12 cellular contexts compared by ENCODE assay signal in the genomic region with DNA sequence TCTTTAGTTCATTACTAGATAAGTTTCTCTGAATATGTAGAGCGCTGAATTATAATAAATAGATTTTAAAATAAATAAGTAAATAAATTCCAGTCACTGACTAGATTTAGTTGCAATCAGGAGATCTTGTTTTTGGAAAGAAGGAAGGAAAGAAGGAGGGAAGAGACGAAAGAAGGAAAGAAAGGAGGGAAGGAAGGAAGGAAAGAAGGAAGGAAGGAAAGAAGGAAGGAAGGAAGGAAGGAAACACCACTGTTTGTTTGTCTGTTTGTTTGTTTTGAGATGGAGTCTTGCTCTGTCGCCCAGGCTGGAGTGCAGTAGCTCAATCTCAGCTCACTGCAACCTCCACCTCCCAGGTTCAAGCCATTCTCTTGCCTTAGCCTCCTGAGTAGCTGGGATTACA. TPM values are rescaled to one million over a fixed set of nuclear protein-coding genes. Genes with fewer than 3 reads are reported as not detected.
DNase-seq lines count a peak whose midpoint lies in the region; TF ChIP-seq lines count a peak whose summit lies in the region.
"Not testable (repeated sequence)": the region's sequence is repeated elsewhere in the genome, so short reads cannot be mapped to it uniquely, and the experiment has no call there.
"Had no signal": no experiment of that assay in that cellular context is flagged by ENCODE, and none has a peak within 500 bp of the region (broad histone marks: within the 10 kb centered on the region; RNA-seq: fewer than 3 reads in every experiment).

No MANE protein-coding gene starts in this region.

- not testable (repeated sequence) for H3K9ac ChIP-seq in neural progenitor cell

- peaks cover 11% of the 10 kb centered on the region for H3K27me3 Mint-ChIP-seq in glutamatergic neuron (ENCODE audit: unreplicated experiment)
- H3K27me3 Mint-ChIP-seq in neural progenitor cell (ENCODE audit: insufficient read depth, low read depth): peaks cover 64% of the 10 kb centered on the region

- TF ChIP-seq CTCF in HEK293 (tag by site-specific recombination; IDR thresholded peaks at IDR 0.05); glutamatergic neuron (IDR thresholded peaks at IDR 0.05; ENCODE audit: partially characterized antibody, unreplicated experiment); neural progenitor cell (IDR thresholded peaks at IDR 0.05): not testable (repeated sequence)

- CTCF ChIA-PET in HEK293 (lab: Yijun Ruan, JAX): interaction anchor here (1.3 to 2.4 kb wide), 3 partner anchors 8 to 66 kb away, joined by 4 to 17 read pairs (median 6); no protein-coding TSS in a partner anchor

- H3K4me1 Mint-ChIP-seq in glutamatergic neuron (ENCODE audit: low read depth, unreplicated experiment): peaks cover 30% of the 10 kb centered on the region
- H3K4me1 Mint-ChIP-seq in neural progenitor cell: peaks cover 55% of the 10 kb centered on the region

- H3K4me1 ChIP-seq in HEK293 (ENCODE audit: control insufficient read depth, insufficient read depth, low read length): not testable (repeated sequence)
- peaks cover 39% of the 10 kb centered on the region for H3K4me1 ChIP-seq in neural progenitor cell

- not testable (repeated sequence) for H3K27ac Mint-ChIP-seq in glutamatergic neuron (ENCODE audit: unreplicated experiment); neural progenitor cell

- POLR2A ChIA-PET in HEK293 (lab: Yijun Ruan, JAX): not testable (repeated sequence)

- H3K4me3 ChIP-seq in HEK293 (ENCODE audit: low read depth, low read length); neural progenitor cell: not testable (repeated sequence)

- H3K9me3 Mint-ChIP-seq in glutamatergic neuron (ENCODE audit: unreplicated experiment); neural progenitor cell: not testable (repeated sequence)

- not testable (repeated sequence) for H2AFZ ChIP-seq in neural progenitor cell (replicated peaks)

- not testable (repeated sequence) for H3K27ac ChIP-seq in HEK293 (ENCODE audit: extremely low read depth, low read depth, low read length); neural progenitor cell

- H3F3A ChIP-seq in neural progenitor cell (ENCODE audit: low read depth): peaks cover 28% of the 10 kb centered on the region

- H3K4me2 ChIP-seq in neural progenitor cell: not testable (repeated sequence)

- H4K20me1 ChIP-seq in neural progenitor cell (ENCODE audit: low read depth): peaks cover 53% of the 10 kb centered on the region

- not testable (repeated sequence) for H3K36me3 ChIP-seq in HEK293 (ENCODE audit: control insufficient read depth in 2 of 2, insufficient read depth in 1 of 2, low read length in 2 of 2); neural progenitor cell

- not testable (repeated sequence) for H3K36me3 Mint-ChIP-seq in glutamatergic neuron (ENCODE audit: unreplicated experiment); neural progenitor cell

- H3K9me3 ChIP-seq in HEK293 (ENCODE audit: control insufficient read depth, insufficient read depth, low read depth, low read length); neural progenitor cell (ENCODE audit: low read depth): not testable (repeated sequence)

- not testable (repeated sequence) for DNase-seq in glutamatergic neuron; neural progenitor cell (ENCODE audit: low spot score)

- peaks cover 100% of the 10 kb centered on the region for H3K27me3 ChIP-seq in neural progenitor cell

- peak overlapping the region; percentile 65 for H3K4me3 Mint-ChIP-seq in glutamatergic neuron (ENCODE audit: unreplicated experiment)
- peak overlapping the region; percentile 2 for H3K4me3 Mint-ChIP-seq in neural progenitor cell

- not testable (repeated sequence) for H3K79me2 ChIP-seq in neural progenitor cell (ENCODE audit: low read depth)

TF ChIP-seq in HEK293, 187 proteins besides CTCF, POLR2A, EP300 and RAD21:
- TF ChIP-seq ZNF366 (tag by site-specific recombination; conservative IDR thresholded peaks at IDR 0.05): peak; percentile 93
TF ChIP-seq in HEK293: peak in this region for 1; not testable (repeated sequence) for 186.

RNA-seq across cellular contexts. Expression of a gene that starts 51.7 kb away (rescaled TPM):
- total RNA-seq in glutamatergic neuron (ENCODE audit: unreplicated experiment) (not detected), neural progenitor cell (ENCODE audit: low replicate concordance) (not detected in 2 replicates)
- total RNA-seq: A673; B cell; Caco-2; Calu3; CD4-positive, alpha-beta memory T cell; CD4-positive, alpha-beta T cell; CD4-positive, CD25-positive, alpha-beta regulatory T cell; CD8-positive, alpha-beta memory T cell; CD8-positive, alpha-beta T cell had no signal
